Comparison of ENCODE assay signal across 5 cellular contexts in the genomic region with DNA sequence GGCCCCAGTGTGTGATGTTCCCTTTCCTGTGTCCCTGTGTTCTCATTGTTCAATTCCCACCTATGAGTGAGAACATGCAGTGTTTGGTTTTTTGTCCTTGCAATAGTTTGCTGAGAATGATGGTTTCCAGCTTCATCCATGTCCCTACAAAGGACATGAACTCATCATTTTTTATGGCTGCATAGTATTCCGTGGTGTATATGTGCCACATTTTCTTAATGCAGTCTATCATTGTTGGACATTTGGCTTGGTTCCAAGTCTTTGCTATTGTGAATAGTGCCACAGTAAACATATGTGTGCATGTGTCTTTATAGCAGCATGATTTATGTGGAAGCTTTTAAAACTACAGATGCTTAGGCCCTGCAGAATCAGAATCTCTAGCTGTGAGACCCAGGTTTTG. TPM values are rescaled to one million over a fixed set of nuclear protein-coding genes. Genes with fewer than 3 reads are reported as not detected.
"Had no signal": no experiment of that assay in that cellular context is flagged by ENCODE, and none has a peak within 500 bp of the region (broad histone marks: within the 10 kb centered on the region; RNA-seq: fewer than 3 reads in every experiment).

No MANE protein-coding gene starts in this region.

RNA-seq across cellular contexts. Expression of a gene that starts 34.3 kb away (rescaled TPM):
- total RNA-seq: HepG2, HT-29, HT1080, IMR-90 had no signal
- polyA plus RNA-seq: HepG2, IMR-90 had no signal

RNA-seq across cellular contexts. Expression of a gene that starts 49.5 kb away (rescaled TPM):
- polyA plus RNA-seq: IgD-negative memory B cell had no signal
